ENCODE assay signal across 23 cellular contexts in genomic region chr13:95206116-95206515, GRCh38.
DNase-seq lines count a peak whose midpoint lies in the region; ATAC-seq and TF ChIP-seq lines count a peak whose summit lies in the region.
"Had no signal": no experiment of that assay in that cellular context is flagged by ENCODE, and none has a peak within 500 bp of the region (broad histone marks: within the 10 kb centered on the region; RNA-seq: fewer than 3 reads in every experiment).

No MANE protein-coding gene starts in this region.

- H3K27me3 ChIP-seq in breast epithelium, result no peaks in the 10 kb centered on the region
- no peaks in the 10 kb centered on the region for H3K27me3 ChIP-seq in parathyroid adenoma (ENCODE audit: control insufficient read depth, insufficient read depth, low read length)
- no peaks in the 10 kb centered on the region for H3K27me3 ChIP-seq in vagina
- H3K27me3 ChIP-seq: BLaER1 treated with 17β-estradiol and CSF1 and Interleukin-3, amounts not matched to agents 10 nM and 100 nM had no signal

- H3K4me1 Mint-ChIP-seq in MCF 10A (ENCODE audit: insufficient read depth, unreplicated experiment), result no peaks in the 10 kb centered on the region

- no peak overlapping the region for H3K4me3 Mint-ChIP-seq in MCF 10A (ENCODE audit: unreplicated experiment)
- H3K4me3 Mint-ChIP-seq: B cell; CD4-positive, alpha-beta T cell; CD8-positive, alpha-beta T cell had no signal

- peak overlapping the region; percentile 51 for H2AFZ ChIP-seq in parathyroid adenoma

- H3K79me2 ChIP-seq in parathyroid adenoma, result peaks cover 3% of the 10 kb centered on the region

- H3K9ac ChIP-seq in parathyroid adenoma, result no peak overlapping the region
- H3K9ac ChIP-seq: BLaER1 treated with 17β-estradiol and CSF1 and Interleukin-3, amounts not matched to agents 10 nM and 100 nM had no signal

- no peaks in the 10 kb centered on the region for H3K4me1 ChIP-seq in breast epithelium
- H3K4me1 ChIP-seq in mucosa of descending colon (ENCODE audit: low read depth), result no peaks in the 10 kb centered on the region
- H3K4me1 ChIP-seq in parathyroid adenoma, result peaks cover 22% of the 10 kb centered on the region
- H3K4me1 ChIP-seq in vagina, result no peaks in the 10 kb centered on the region
- H3K4me1 ChIP-seq: A549, Caco-2 had no signal

- peaks cover 26% of the 10 kb centered on the region for H3K36me3 Mint-ChIP-seq in MCF 10A (ENCODE audit: insufficient read depth, unreplicated experiment)

- no peaks in the 10 kb centered on the region for H3K9me3 ChIP-seq in breast epithelium
- no peaks in the 10 kb centered on the region for H3K9me3 ChIP-seq in mucosa of descending colon
- H3K9me3 ChIP-seq in parathyroid adenoma (ENCODE audit: control insufficient read depth, low read length), result no peaks in the 10 kb centered on the region
- H3K9me3 ChIP-seq in vagina, result no peaks in the 10 kb centered on the region
- H3K9me3 ChIP-seq: A549; BLaER1 treated with 17β-estradiol and CSF1 and Interleukin-3, amounts not matched to agents 10 nM and 100 nM; Caco-2 had no signal

- no peaks in the 10 kb centered on the region for H3K9me3 Mint-ChIP-seq in MCF 10A (ENCODE audit: unreplicated experiment)
- H3K9me3 Mint-ChIP-seq: CD4-positive, alpha-beta T cell; CD8-positive, alpha-beta T cell had no signal

- H3K36me3 ChIP-seq in breast epithelium, result no peaks in the 10 kb centered on the region
- no peaks in the 10 kb centered on the region for H3K36me3 ChIP-seq in mucosa of descending colon (ENCODE audit: low read depth)
- H3K36me3 ChIP-seq in parathyroid adenoma (ENCODE audit: control insufficient read depth, insufficient read depth, low read length), result no peaks in the 10 kb centered on the region
- peaks cover 0 to 6% of the 10 kb centered on the region in 2 donors for H3K36me3 ChIP-seq in vagina

- peak; percentile 73 for ATAC-seq in mucosa of descending colon
- ATAC-seq: A549; CD8-positive, alpha-beta T cell; GM12878 had no signal

- TF ChIP-seq CTCF in MCF 10A (IDR thresholded peaks at IDR 0.05; ENCODE audit: unreplicated experiment) (no peak), breast epithelium (IDR thresholded peaks at IDR 0.05) (no peak), mucosa of descending colon (IDR thresholded peaks at IDR 0.05) (no peak), parathyroid adenoma (IDR thresholded peaks at IDR 0.05) (no peak), vagina (IDR thresholded peaks at IDR 0.05) (no peak)

- DNase-seq in MCF 10A (ENCODE audit: unreplicated experiment), result no peak
- DNase-seq in breast epithelium (ENCODE audit: low spot score in 2 of 2), result no peak
- DNase-seq in dermis blood vessel endothelial cell, result peak; percentile 29
- DNase-seq in mucosa of descending colon, result no peak
- DNase-seq in HEK293T (ENCODE audit: extremely low spot score), result no peak
- DNase-seq in activated gamma-delta T cell treated with Interleukin-2 at 50 U/mL for 16 hours, result no peak
- DNase-seq in vagina (ENCODE audit: extremely low spot score in 2 of 2), result no peak
- DNase-seq: AML-193; Caco-2; Calu3; CD4-positive, alpha-beta T cell; CD8-positive, alpha-beta T cell; DMS53; DMS79; DND-41; EL; GDM1 had no signal

- peak overlapping the region; percentile 55 for H3K27ac Mint-ChIP-seq in MCF 10A (ENCODE audit: low read depth, unreplicated experiment)
- H3K27ac Mint-ChIP-seq: B cell; CD4-positive, alpha-beta T cell; CD8-positive, alpha-beta T cell had no signal

- H3K4me3 ChIP-seq in breast epithelium, result no peak overlapping the region
- no peak overlapping the region for H3K4me3 ChIP-seq in mucosa of descending colon
- H3K4me3 ChIP-seq in parathyroid adenoma (ENCODE audit: low read depth, low read length), result peak overlapping the region; percentile 52
- H3K4me3 ChIP-seq in vagina, result no peak overlapping the region
- H3K4me3 ChIP-seq: A549; BLaER1 treated with 17β-estradiol and CSF1 and Interleukin-3, amounts not matched to agents 10 nM and 100 nM; GM12878 had no signal

- no TSS peak for BruUV-seq in MCF 10A (replicated peaks; lab: Mats Ljungman, UMichigan)

- TF ChIP-seq POLR2A in breast epithelium (IDR thresholded peaks at IDR 0.05), result no peak
- no peak for TF ChIP-seq POLR2A in vagina (IDR thresholded peaks at IDR 0.05)

- H3K27ac ChIP-seq in breast epithelium, result no peak overlapping the region
- H3K27ac ChIP-seq in parathyroid adenoma, result peak overlapping the region; percentile 76
- no peak overlapping the region for H3K27ac ChIP-seq in vagina
- H3K27ac ChIP-seq: A549; BLaER1 treated with 17β-estradiol and CSF1 and Interleukin-3, amounts not matched to agents 10 nM and 100 nM; C4-2B had no signal

- H3K4me2 ChIP-seq in parathyroid adenoma (ENCODE audit: low read length), result peak overlapping the region; percentile 52
- H3K4me2 ChIP-seq: A549; BLaER1 treated with 17β-estradiol and CSF1 and Interleukin-3, amounts not matched to agents 10 nM and 100 nM had no signal

- CTCF ChIA-PET in MCF 10A (lab: Yijun Ruan, JAX) (no interaction called here), HEK293T (lab: Yijun Ruan, JAX) (no interaction called here)

- intact Hi-C loops in MCF 10A (cut with micrococcal nuclease), result no loop called here
- intact Hi-C loops in breast epithelium (cut with DNase I; ENCODE audit: low total_unique reads), result no loop called here
- intact Hi-C loops in mucosa of descending colon (cut with DNase I, micrococcal nuclease), result no loop called here
- intact Hi-C loops in vagina (cut with DNase I), result no loop called here

- POLR2A ChIA-PET in MCF 10A (lab: Yijun Ruan, JAX), result no interaction called here
- POLR2A ChIA-PET in HEK293T (lab: Yijun Ruan, JAX), result no interaction called here

- no peaks in the 10 kb centered on the region for H3K27me3 Mint-ChIP-seq in MCF 10A (ENCODE audit: insufficient read depth, unreplicated experiment)
- H3K27me3 Mint-ChIP-seq: B cell; CD4-positive, alpha-beta T cell had no signal

TF ChIP-seq in HEK293T, 16 proteins besides CTCF, POLR2A, EP300 and RAD21:
- no peak for TF ChIP-seq ZNF384 (IDR thresholded peaks at IDR 0.05)
- TF ChIP-seq PKNOX1 (IDR thresholded peaks at IDR 0.05), result no peak
- no peak for TF ChIP-seq FOXA1 (IDR thresholded peaks at IDR 0.05)
- TF ChIP-seq SP1 (IDR thresholded peaks at IDR 0.05), result no peak
- no peak for TF ChIP-seq SUZ12 (IDR thresholded peaks at IDR 0.05)
- no peak for TF ChIP-seq TARDBP (IDR thresholded peaks at IDR 0.05)
- TF ChIP-seq ELF4 (IDR thresholded peaks at IDR 0.05), result no peak
- TF ChIP-seq BHLHE40 (IDR thresholded peaks at IDR 0.05; ENCODE audit: borderline replicate concordance), result no peak
- TF ChIP-seq HDGF (IDR thresholded peaks at IDR 0.05; ENCODE audit: borderline replicate concordance), result no peak
